16 cellular contexts compared by ENCODE assay signal in the genomic region with DNA sequence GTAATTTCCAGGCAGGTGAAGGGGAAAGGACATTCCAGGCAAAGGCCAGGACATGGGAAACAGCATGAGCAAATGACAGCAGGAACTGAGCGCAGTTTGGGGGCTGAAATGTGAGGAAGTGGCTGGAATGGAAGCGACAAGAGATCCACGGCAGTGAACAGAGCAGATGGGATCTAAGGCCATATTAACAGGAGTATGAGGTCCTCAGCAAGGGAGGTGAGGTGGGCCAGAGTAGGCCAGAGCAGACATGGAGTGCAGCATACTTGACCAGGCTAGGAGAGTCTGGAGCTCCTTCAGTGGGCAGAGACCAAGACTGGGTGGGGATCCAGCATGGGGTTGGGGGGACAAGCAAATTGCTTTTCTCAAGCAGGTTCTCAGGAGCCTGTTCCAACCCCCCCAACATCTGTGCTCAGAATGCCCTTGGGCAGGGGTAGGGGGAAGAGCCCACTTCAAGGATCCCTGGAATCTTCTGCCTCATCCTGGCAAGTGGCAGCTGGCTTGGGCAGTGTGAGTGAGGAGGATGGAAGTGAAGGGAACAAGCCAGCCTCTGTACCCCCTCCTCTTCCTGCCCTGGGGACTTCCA. TPM values are rescaled to one million over a fixed set of nuclear protein-coding genes. Genes with fewer than 3 reads are reported as not detected.
DNase-seq lines count a peak whose midpoint lies in the region; ATAC-seq and TF ChIP-seq lines count a peak whose summit lies in the region.
"Had no signal": no experiment of that assay in that cellular context is flagged by ENCODE, and none has a peak within 500 bp of the region (broad histone marks: within the 10 kb centered on the region; RNA-seq: fewer than 3 reads in every experiment).

No MANE protein-coding gene starts in this region.

- ATAC-seq in left cardiac atrium (no peak), HG02938 (IDR thresholded peaks at IDR 0.05; ENCODE audit: unreplicated experiment) (no peak), WTC11 (no peak)
- ATAC-seq: CD8-positive, alpha-beta T cell had no signal

- H3K4me1 Mint-ChIP-seq in endothelial cell (ENCODE audit: unreplicated experiment) = peaks cover 9% of the 10 kb centered on the region
- H3K4me1 Mint-ChIP-seq in WTC11 = peaks cover 9% of the 10 kb centered on the region

- TF ChIP-seq CTCF in left ventricle myocardium inferior (IDR thresholded peaks at IDR 0.05; ENCODE audit: borderline replicate concordance) = no peak
- TF ChIP-seq CTCF in endothelial cell (IDR thresholded peaks at IDR 0.05; ENCODE audit: unreplicated experiment) = no peak
- TF ChIP-seq CTCF in WTC11 (IDR thresholded peaks at IDR 0.05) = no peak

- no peaks in the 10 kb centered on the region for H3K27me3 ChIP-seq in left ventricle myocardium inferior (ENCODE audit: low read depth)
- H3K27me3 ChIP-seq: BE2C had no signal

- no peaks in the 10 kb centered on the region for H3K9me3 Mint-ChIP-seq in endothelial cell (ENCODE audit: unreplicated experiment)
- H3K9me3 Mint-ChIP-seq in WTC11 = no peaks in the 10 kb centered on the region
- H3K9me3 Mint-ChIP-seq: CD8-positive, alpha-beta T cell had no signal

- H3K4me1 ChIP-seq in left ventricle myocardium inferior = peaks cover 79% of the 10 kb centered on the region
- H3K4me1 ChIP-seq: BE2C had no signal

- peaks cover 20% of the 10 kb centered on the region for H3K36me3 Mint-ChIP-seq in endothelial cell (ENCODE audit: low read depth, unreplicated experiment)
- H3K36me3 Mint-ChIP-seq in WTC11 = no peaks in the 10 kb centered on the region
- H3K36me3 Mint-ChIP-seq: CD8-positive, alpha-beta T cell had no signal

- H3K27ac ChIP-seq in left ventricle myocardium inferior (replicated peaks) = peak overlapping the region; percentile 10
- H3K27ac ChIP-seq: C4-2B, GM23248 had no signal

- H3K27me3 Mint-ChIP-seq in endothelial cell (ENCODE audit: unreplicated experiment) (peaks cover 12% of the 10 kb centered on the region), WTC11 (ENCODE audit: low read depth) (no peaks in the 10 kb centered on the region)

- H3K27ac Mint-ChIP-seq in endothelial cell (ENCODE audit: unreplicated experiment) = peak overlapping the region; percentile 43
- H3K27ac Mint-ChIP-seq in WTC11 = no peak overlapping the region; the same call in 1 of the 2 replicates
- H3K27ac Mint-ChIP-seq: CD8-positive, alpha-beta T cell had no signal

- DNase-seq in left ventricle myocardium inferior (no peak), left cardiac atrium (no peak), endothelial cell (ENCODE audit: low spot score) (no peak), posterior vena cava (ENCODE audit: low spot score) (peak; percentile 66), inferior parietal cortex (ENCODE audit: extremely low spot score) (no peak), WTC11 (ENCODE audit: low spot score) (no peak)
- DNase-seq: BE2C; CD8-positive, alpha-beta T cell; COR-L47; DMS153; DMS79 treated with DMSO at 0.1 percent for 48 hours; GDM1; GM23248; IMR-90 had no signal

- H3K4me3 Mint-ChIP-seq in endothelial cell (ENCODE audit: unreplicated experiment) (peak overlapping the region; percentile 8), WTC11 (no peak overlapping the region)
- H3K4me3 Mint-ChIP-seq: CD8-positive, alpha-beta T cell had no signal

- no peak overlapping the region for H3K4me3 ChIP-seq in left ventricle myocardium inferior
- H3K4me3 ChIP-seq: GM23248 had no signal

- peaks cover 19% of the 10 kb centered on the region for H3K36me3 ChIP-seq in left ventricle myocardium inferior
- H3K36me3 ChIP-seq: BE2C had no signal

- CTCF ChIA-PET in WTC11 (lab: Charles Lee) = interaction anchor here (0.8 to 4.5 kb wide), 6 partner anchors 11 to 303 kb away, joined by 3 to 93 read pairs (median 9); no protein-coding TSS in a partner anchor

- POLR2A ChIA-PET in WTC11 (lab: Charles Lee) = no interaction called here

- no peaks in the 10 kb centered on the region for H3K9me3 ChIP-seq in left ventricle myocardium inferior (replicated peaks)
- H3K9me3 ChIP-seq: BE2C had no signal

- intact Hi-C loops in left ventricle myocardium inferior (cut with micrococcal nuclease) = loop anchor here (5.0 kb wide), 1 partner anchor 306 kb away; no protein-coding TSS in a partner anchor
- intact Hi-C loops in left cardiac atrium (cut with DNase I) = loop anchor here (5.0 to 10.0 kb wide), 2 partner anchors 131 to 306 kb away; no protein-coding TSS in a partner anchor
- intact Hi-C loops in posterior vena cava (cut with DNase I) = loop anchor here (5.0 to 10.0 kb wide), 3 partner anchors 134 to 306 kb away; no protein-coding TSS in a partner anchor

TF ChIP-seq in WTC11, 78 proteins besides CTCF, POLR2A, EP300 and RAD21:
- TF ChIP-seq NFE2L1 (CRISPR knock-in tag; IDR thresholded peaks at IDR 0.05) = no peak
- TF ChIP-seq ZNF121 (CRISPR knock-in tag; IDR thresholded peaks at IDR 0.05) = no peak
- TF ChIP-seq, protein P1, sequence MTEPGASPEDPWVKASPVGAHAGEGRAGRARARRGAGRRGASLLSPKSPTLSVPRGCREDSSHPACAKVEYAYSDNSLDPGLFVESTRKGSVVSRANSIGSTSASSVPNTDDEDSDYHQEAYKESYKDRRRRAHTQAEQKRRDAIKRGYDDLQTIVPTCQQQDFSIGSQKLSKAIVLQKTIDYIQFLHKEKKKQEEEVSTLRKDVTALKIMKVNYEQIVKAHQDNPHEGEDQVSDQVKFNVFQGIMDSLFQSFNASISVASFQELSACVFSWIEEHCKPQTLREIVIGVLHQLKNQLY (CRISPR knock-in tag; IDR thresholded peaks at IDR 0.05) = no peak
- no peak for TF ChIP-seq TEAD1 (CRISPR knock-in tag; IDR thresholded peaks at IDR 0.05)
- TF ChIP-seq NR2C2 (CRISPR knock-in tag; IDR thresholded peaks at IDR 0.05) = no peak
- TF ChIP-seq, protein P2, sequence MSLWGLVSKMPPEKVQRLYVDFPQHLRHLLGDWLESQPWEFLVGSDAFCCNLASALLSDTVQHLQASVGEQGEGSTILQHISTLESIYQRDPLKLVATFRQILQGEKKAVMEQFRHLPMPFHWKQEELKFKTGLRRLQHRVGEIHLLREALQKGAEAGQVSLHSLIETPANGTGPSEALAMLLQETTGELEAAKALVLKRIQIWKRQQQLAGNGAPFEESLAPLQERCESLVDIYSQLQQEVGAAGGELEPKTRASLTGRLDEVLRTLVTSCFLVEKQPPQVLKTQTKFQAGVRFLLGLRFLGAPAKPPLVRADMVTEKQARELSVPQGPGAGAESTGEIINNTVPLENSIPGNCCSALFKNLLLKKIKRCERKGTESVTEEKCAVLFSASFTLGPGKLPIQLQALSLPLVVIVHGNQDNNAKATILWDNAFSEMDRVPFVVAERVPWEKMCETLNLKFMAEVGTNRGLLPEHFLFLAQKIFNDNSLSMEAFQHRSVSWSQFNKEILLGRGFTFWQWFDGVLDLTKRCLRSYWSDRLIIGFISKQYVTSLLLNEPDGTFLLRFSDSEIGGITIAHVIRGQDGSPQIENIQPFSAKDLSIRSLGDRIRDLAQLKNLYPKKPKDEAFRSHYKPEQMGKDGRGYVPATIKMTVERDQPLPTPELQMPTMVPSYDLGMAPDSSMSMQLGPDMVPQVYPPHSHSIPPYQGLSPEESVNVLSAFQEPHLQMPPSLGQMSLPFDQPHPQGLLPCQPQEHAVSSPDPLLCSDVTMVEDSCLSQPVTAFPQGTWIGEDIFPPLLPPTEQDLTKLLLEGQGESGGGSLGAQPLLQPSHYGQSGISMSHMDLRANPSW (CRISPR knock-in tag; conservative IDR thresholded peaks at IDR 0.05; ENCODE audit: low read depth) = no peak
- TF ChIP-seq, protein P3, sequence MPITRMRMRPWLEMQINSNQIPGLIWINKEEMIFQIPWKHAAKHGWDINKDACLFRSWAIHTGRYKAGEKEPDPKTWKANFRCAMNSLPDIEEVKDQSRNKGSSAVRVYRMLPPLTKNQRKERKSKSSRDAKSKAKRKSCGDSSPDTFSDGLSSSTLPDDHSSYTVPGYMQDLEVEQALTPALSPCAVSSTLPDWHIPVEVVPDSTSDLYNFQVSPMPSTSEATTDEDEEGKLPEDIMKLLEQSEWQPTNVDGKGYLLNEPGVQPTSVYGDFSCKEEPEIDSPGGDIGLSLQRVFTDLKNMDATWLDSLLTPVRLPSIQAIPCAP (CRISPR knock-in tag; IDR thresholded peaks at IDR 0.05) = no peak
- no peak for TF ChIP-seq RORB (CRISPR knock-in tag; IDR thresholded peaks at IDR 0.05)
- TF ChIP-seq CREM (CRISPR knock-in tag; IDR thresholded peaks at IDR 0.05) = no peak
- TF ChIP-seq, protein P4, sequence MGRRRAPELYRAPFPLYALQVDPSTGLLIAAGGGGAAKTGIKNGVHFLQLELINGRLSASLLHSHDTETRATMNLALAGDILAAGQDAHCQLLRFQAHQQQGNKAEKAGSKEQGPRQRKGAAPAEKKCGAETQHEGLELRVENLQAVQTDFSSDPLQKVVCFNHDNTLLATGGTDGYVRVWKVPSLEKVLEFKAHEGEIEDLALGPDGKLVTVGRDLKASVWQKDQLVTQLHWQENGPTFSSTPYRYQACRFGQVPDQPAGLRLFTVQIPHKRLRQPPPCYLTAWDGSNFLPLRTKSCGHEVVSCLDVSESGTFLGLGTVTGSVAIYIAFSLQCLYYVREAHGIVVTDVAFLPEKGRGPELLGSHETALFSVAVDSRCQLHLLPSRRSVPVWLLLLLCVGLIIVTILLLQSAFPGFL (CRISPR knock-in tag; IDR thresholded peaks at IDR 0.05; ENCODE audit: borderline replicate concordance) = no peak
- TF ChIP-seq ZBTB21 (CRISPR knock-in tag; IDR thresholded peaks at IDR 0.05; ENCODE audit: borderline replicate concordance) = no peak
- TF ChIP-seq SMAD3 (CRISPR knock-in tag; IDR thresholded peaks at IDR 0.05; ENCODE audit: borderline replicate concordance) = no peak
- TF ChIP-seq ZNF671 (CRISPR knock-in tag; IDR thresholded peaks at IDR 0.05) = no peak

RNA-seq across cellular contexts. Expression of a gene that starts 34.5 kb away (rescaled TPM):
- 50.7 TPM for total RNA-seq in left ventricle myocardium inferior
- total RNA-seq in left cardiac atrium = 10 to 100 TPM; 41.6 to 58.3 TPM
- total RNA-seq in endothelial cell (ENCODE audit: unreplicated experiment) = 104 TPM
- 10 to 100 TPM; 68.1 to 83.8 TPM for total RNA-seq in posterior vena cava
- 35.0 to 52.6 TPM (median 35.7 TPM) in 3 replicates for total RNA-seq in WTC11 (2021)
